In genomic region chr2:23160006-23160405, GRCh38 we compare ENCODE assay signal across 36 cellular contexts.
"Had no signal": no experiment of that assay in that cellular context is flagged by ENCODE, and none has a peak within 500 bp of the region (broad histone marks: within the 10 kb centered on the region; RNA-seq: fewer than 3 reads in every experiment).

No MANE protein-coding gene starts in this region.

- ATAC-seq: activated naive CD4-positive, alpha-beta T cell treated with anti-CD3 and anti-CD28 coated beads, Interleukin-2, amount 50 U/mL, for 72 hours; activated naive CD8-positive, alpha-beta T cell treated with anti-CD3 and anti-CD28 coated beads, Interleukin-2, amount 50 U/mL, for 24 hours; activated T-cell treated with anti-CD3 and anti-CD28 coated beads, Interleukin-2, amount 50 U/mL, for 4 hours; activated T-cell treated with anti-CD3 and anti-CD28 coated beads, Interleukin-2, amount 50 U/mL, for 72 hours; body of pancreas had no signal

- H3K9me3 Mint-ChIP-seq: activated naive CD4-positive, alpha-beta T cell treated with anti-CD3 and anti-CD28 coated beads for 36 hours; activated naive CD4-positive, alpha-beta T cell treated with anti-CD3 and anti-CD28 coated beads, Interleukin-2, amount 10 ng/mL, durations not matched to agents 7 days and 5 days; activated naive CD4-positive, alpha-beta T cell treated with anti-CD3 and anti-CD28 coated beads, Interleukin-2, amount 50 U/mL, for 24 hours; activated naive CD4-positive, alpha-beta T cell treated with anti-CD3 and anti-CD28 coated beads, Interleukin-2, amount 50 U/mL, for 72 hours; activated naive CD8-positive, alpha-beta T cell treated with anti-CD3 and anti-CD28 coated beads for 36 hours; activated naive CD8-positive, alpha-beta T cell treated with anti-CD3 and anti-CD28 coated beads, Interleukin-2, amount 10 ng/mL, durations not matched to agents 7 days and 5 days; activated naive CD8-positive, alpha-beta T cell treated with anti-CD3 and anti-CD28 coated beads, Interleukin-2, amount 50 U/mL, for 24 hours; activated T-cell treated with anti-CD3 and anti-CD28 coated beads, Interleukin-2, amount 50 U/mL, for 24 hours; activated T-cell treated with anti-CD3 and anti-CD28 coated beads, Interleukin-2, amount 50 U/mL, for 4 hours; activated T-cell treated with anti-CD3 and anti-CD28 coated beads, Interleukin-2, amount 50 U/mL, for 72 hours; activated T-helper 1 cell treated with anti-CD3 and anti-CD28 coated beads, Interleukin-12 subunit alpha, Interleukin-12 subunit beta, Interleukin-2, Interleukin-4 antibody, amounts not matched to agents 30 ng/mL and 10 ng/mL and 1 ng/mL, durations not matched to agents 14 hours and 24 hours and 36 hours; activated T-helper 2 cell treated with anti-CD3 and anti-CD28 coated beads, Interferon-gamma antibody, Interleukin-2, Interleukin-4, amounts not matched to agents 10 μg/mL and 5 μg/mL and 100 μg/mL, durations not matched to agents 14 hours and 24 hours and 36 hours; brain; central memory CD8-positive, alpha-beta T cell had no signal

- H3K4me3 Mint-ChIP-seq: activated naive CD4-positive, alpha-beta T cell treated with anti-CD3 and anti-CD28 coated beads for 36 hours; activated naive CD4-positive, alpha-beta T cell treated with anti-CD3 and anti-CD28 coated beads, Interleukin-2, amount 10 ng/mL, durations not matched to agents 7 days and 5 days; activated naive CD4-positive, alpha-beta T cell treated with anti-CD3 and anti-CD28 coated beads, Interleukin-2, amount 50 U/mL, for 24 hours; activated naive CD8-positive, alpha-beta T cell; activated naive CD8-positive, alpha-beta T cell treated with anti-CD3 and anti-CD28 coated beads for 36 hours; activated naive CD8-positive, alpha-beta T cell treated with anti-CD3 and anti-CD28 coated beads, Interleukin-2, amount 10 ng/mL, durations not matched to agents 7 days and 5 days; activated naive CD8-positive, alpha-beta T cell treated with anti-CD3 and anti-CD28 coated beads, Interleukin-2, amount 50 U/mL, for 24 hours; activated T-cell treated with anti-CD3 and anti-CD28 coated beads, Interleukin-2, amount 50 U/mL, for 24 hours; activated T-cell treated with anti-CD3 and anti-CD28 coated beads, Interleukin-2, amount 50 U/mL, for 4 hours; activated T-cell treated with anti-CD3 and anti-CD28 coated beads, Interleukin-2, amount 50 U/mL, for 72 hours; activated T-helper 1 cell treated with anti-CD3 and anti-CD28 coated beads, Interleukin-12 subunit alpha, Interleukin-12 subunit beta, Interleukin-2, Interleukin-4 antibody, amounts not matched to agents 30 ng/mL and 10 ng/mL and 1 ng/mL, durations not matched to agents 14 hours and 24 hours and 36 hours; brain; central memory CD8-positive, alpha-beta T cell had no signal

- H3K27me3 Mint-ChIP-seq: activated naive CD4-positive, alpha-beta T cell treated with anti-CD3 and anti-CD28 coated beads, Interleukin-2, amount 10 ng/mL, durations not matched to agents 7 days and 5 days; activated naive CD8-positive, alpha-beta T cell treated with anti-CD3 and anti-CD28 coated beads for 36 hours; brain; central memory CD8-positive, alpha-beta T cell had no signal

- DNase-seq: activated effector memory CD4-positive, alpha-beta T cell treated with anti-CD3 and anti-CD28 coated beads, Interleukin-2, amount 50 U/mL, for 16 hours; activated effector memory CD4-positive, alpha-beta T cell treated with Interleukin-2 at 50 U/mL for 16 hours; activated gamma-delta T cell; activated gamma-delta T cell treated with Interleukin-2 at 50 U/mL for 16 hours; activated naive CD4-positive, alpha-beta T cell; activated naive CD4-positive, alpha-beta T cell treated with anti-CD3 and anti-CD28 coated beads for 36 hours; activated naive CD4-positive, alpha-beta T cell treated with anti-CD3 and anti-CD28 coated beads, Interleukin-2, amount 10 ng/mL, durations not matched to agents 7 days and 5 days; activated naive CD4-positive, alpha-beta T cell treated with anti-CD3 and anti-CD28 coated beads, Interleukin-2, amount 50 U/mL, for 16 hours; activated naive CD4-positive, alpha-beta T cell treated with Interleukin-2 at 50 U/mL for 16 hours; activated naive CD8-positive, alpha-beta T cell treated with anti-CD3 and anti-CD28 coated beads for 36 hours; activated naive CD8-positive, alpha-beta T cell treated with anti-CD3 and anti-CD28 coated beads, Interleukin-2, amount 10 ng/mL, durations not matched to agents 7 days and 5 days; activated naive CD8-positive, alpha-beta T cell treated with anti-CD3 and anti-CD28 coated beads, Interleukin-2, amount 50 U/mL, for 24 hours; activated T-cell treated with anti-CD3 and anti-CD28 coated beads, Interleukin-2, amount 50 U/mL, for 1 hour; activated T-cell treated with anti-CD3 and anti-CD28 coated beads, Interleukin-2, amount 50 U/mL, for 24 hours; activated T-cell treated with anti-CD3 and anti-CD28 coated beads, Interleukin-2, amount 50 U/mL, for 4 hours; activated T-cell treated with anti-CD3 and anti-CD28 coated beads, Interleukin-2, amount 50 U/mL, for 48 hours; activated T-cell treated with anti-CD3 and anti-CD28 coated beads, Interleukin-2, amount 50 U/mL, for 72 hours; adrenal gland; amniotic stem cell; amygdala; anterior cingulate cortex; aorta; body of pancreas; brain microvascular endothelial cell; caudate nucleus; central memory CD4-positive, alpha-beta T cell; cerebellar nuclear complex had no signal

- FAIRE-seq: astrocyte, bronchial epithelial cell had no signal

- H3K27ac Mint-ChIP-seq: activated naive CD4-positive, alpha-beta T cell treated with anti-CD3 and anti-CD28 coated beads for 36 hours; activated naive CD4-positive, alpha-beta T cell treated with anti-CD3 and anti-CD28 coated beads, Interleukin-2, amount 10 ng/mL, durations not matched to agents 7 days and 5 days; activated naive CD4-positive, alpha-beta T cell treated with anti-CD3 and anti-CD28 coated beads, Interleukin-2, amount 50 U/mL, for 24 hours; activated naive CD4-positive, alpha-beta T cell treated with anti-CD3 and anti-CD28 coated beads, Interleukin-2, amount 50 U/mL, for 72 hours; activated naive CD8-positive, alpha-beta T cell; activated naive CD8-positive, alpha-beta T cell treated with anti-CD3 and anti-CD28 coated beads for 36 hours; activated naive CD8-positive, alpha-beta T cell treated with anti-CD3 and anti-CD28 coated beads, Interleukin-2, amount 10 ng/mL, durations not matched to agents 7 days and 5 days; activated naive CD8-positive, alpha-beta T cell treated with anti-CD3 and anti-CD28 coated beads, Interleukin-2, amount 50 U/mL, for 24 hours; activated T-cell treated with anti-CD3 and anti-CD28 coated beads, Interleukin-2, amount 50 U/mL, for 24 hours; activated T-cell treated with anti-CD3 and anti-CD28 coated beads, Interleukin-2, amount 50 U/mL, for 72 hours; activated T-helper 1 cell treated with anti-CD3 and anti-CD28 coated beads, Interleukin-12 subunit alpha, Interleukin-12 subunit beta, Interleukin-2, Interleukin-4 antibody, amounts not matched to agents 30 ng/mL and 10 ng/mL and 1 ng/mL, durations not matched to agents 14 hours and 24 hours and 36 hours; activated T-helper 2 cell treated with anti-CD3 and anti-CD28 coated beads, Interferon-gamma antibody, Interleukin-2, Interleukin-4, amounts not matched to agents 10 μg/mL and 5 μg/mL and 100 μg/mL, durations not matched to agents 14 hours and 24 hours and 36 hours; brain had no signal

- H3K36me3 Mint-ChIP-seq: activated naive CD4-positive, alpha-beta T cell treated with anti-CD3 and anti-CD28 coated beads, Interleukin-2, amount 10 ng/mL, durations not matched to agents 7 days and 5 days; activated naive CD4-positive, alpha-beta T cell treated with anti-CD3 and anti-CD28 coated beads, Interleukin-2, amount 50 U/mL, for 24 hours; activated naive CD4-positive, alpha-beta T cell treated with anti-CD3 and anti-CD28 coated beads, Interleukin-2, amount 50 U/mL, for 72 hours; activated naive CD8-positive, alpha-beta T cell; activated naive CD8-positive, alpha-beta T cell treated with anti-CD3 and anti-CD28 coated beads for 36 hours; activated naive CD8-positive, alpha-beta T cell treated with anti-CD3 and anti-CD28 coated beads, Interleukin-2, amount 10 ng/mL, durations not matched to agents 7 days and 5 days; brain had no signal

- H3K4me1 Mint-ChIP-seq: activated naive CD4-positive, alpha-beta T cell treated with anti-CD3 and anti-CD28 coated beads, Interleukin-2, amount 10 ng/mL, durations not matched to agents 7 days and 5 days; activated naive CD4-positive, alpha-beta T cell treated with anti-CD3 and anti-CD28 coated beads, Interleukin-2, amount 50 U/mL, for 24 hours; activated naive CD8-positive, alpha-beta T cell treated with anti-CD3 and anti-CD28 coated beads for 36 hours; activated naive CD8-positive, alpha-beta T cell treated with anti-CD3 and anti-CD28 coated beads, Interleukin-2, amount 10 ng/mL, durations not matched to agents 7 days and 5 days; activated naive CD8-positive, alpha-beta T cell treated with anti-CD3 and anti-CD28 coated beads, Interleukin-2, amount 50 U/mL, for 24 hours; brain; central memory CD8-positive, alpha-beta T cell had no signal
